ENCODE assay signal across 12 cellular contexts in genomic region chr10:23399701-23400144, GRCh38. TPM values are rescaled to one million over a fixed set of nuclear protein-coding genes. Genes with fewer than 3 reads are reported as not detected.
DNase-seq lines count a peak whose midpoint lies in the region; ATAC-seq and TF ChIP-seq lines count a peak whose summit lies in the region.
"Had no signal": no experiment of that assay in that cellular context is flagged by ENCODE, and none has a peak within 500 bp of the region (broad histone marks: within the 10 kb centered on the region; RNA-seq: fewer than 3 reads in every experiment).

No MANE protein-coding gene starts in this region.

- DNase-seq in HCEC 1CT: peak; percentile 83
- DNase-seq in body of pancreas: peak; percentile 34 to 61 (median 45)
- DNase-seq in right cardiac atrium: no peak
- DNase-seq in neuronal stem cell (ENCODE audit: low spot score): no peak
- DNase-seq in SK-N-SH: no peak
- DNase-seq in AG08395 (ENCODE audit: low spot score): no peak
- DNase-seq: immature natural killer cell, NCI-H1694 had no signal

- H4K20me1 ChIP-seq in SK-N-SH (ENCODE audit: insufficient read depth): no peaks in the 10 kb centered on the region

- intact Hi-C loops in body of pancreas (cut with DNase I): no loop called here
- intact Hi-C loops in right cardiac atrium (cut with DNase I): no loop called here

- 31 to 47% methylated on average over 7 of the region's 7 CpGs for WGBS in body of pancreas, 2 donors
- 38% methylated on average over 7 of the region's 7 CpGs for WGBS in right cardiac atrium
- no CpG with 5 or more reads among the region's 7 CpGs for WGBS in neuronal stem cell (ENCODE audit: extremely low coverage in 2 of 2, insufficient read length in 2 of 2, insufficient replicate concordance in 1 of 2), 2 donors
- 79% methylated on average over 7 of the region's 7 CpGs for WGBS in SK-N-SH (ENCODE audit: low lambda C conversion rate)

- H2BK5ac ChIP-seq in neuronal stem cell (ENCODE audit: low read length): no peak overlapping the region

- H3K9ac ChIP-seq in skeletal muscle tissue (ENCODE audit: low read depth in 1 of 3, low read length in 3 of 3): peak overlapping the region; percentile 46 to 72 (median 46)
- no peak overlapping the region for H3K9ac ChIP-seq in neuronal stem cell (ENCODE audit: low read depth, low read length, poor library complexity)
- H3K9ac ChIP-seq in SK-N-SH: no peak overlapping the region

- H3F3A ChIP-seq in SK-N-SH (replicated peaks; ENCODE audit: insufficient read depth): no peaks in the 10 kb centered on the region

- H3K23ac ChIP-seq in neuronal stem cell (ENCODE audit: low read depth, low read length, poor library complexity): no peak overlapping the region

- H3K9me3 ChIP-seq in body of pancreas (peaks cover 0 to 2% (median 0%) of the 10 kb centered on the region in 3 donors), right cardiac atrium (ENCODE audit: control insufficient read depth, low read length) (no peaks in the 10 kb centered on the region), skeletal muscle tissue (ENCODE audit: control insufficient read depth in 3 of 3, low read length in 3 of 3) (no peaks in the 10 kb centered on the region), neuronal stem cell (replicated peaks in 1 of 2; ENCODE audit: control insufficient read depth in 2 of 2, insufficient read depth in 1 of 2, low read depth in 1 of 2, low read length in 2 of 2) (no peaks in the 10 kb centered on the region), SK-N-SH (no peaks in the 10 kb centered on the region)
- H3K9me3 ChIP-seq: vagina had no signal

- H3K27ac ChIP-seq in body of pancreas (peak overlapping the region; percentile 10 to 76 (median 50)), right cardiac atrium (ENCODE audit: low read length) (peak overlapping the region; percentile 86), skeletal muscle tissue (ENCODE audit: low read depth, low read length) (peak overlapping the region; percentile 94), neuronal stem cell (replicated peaks; ENCODE audit: low read length) (no peak overlapping the region), SK-N-SH (ENCODE audit: low read depth in 2 of 2, low read length in 1 of 2) (no peak overlapping the region)
- H3K27ac ChIP-seq: vagina had no signal

- ATAC-seq in body of pancreas (peak; percentile 90), right cardiac atrium (peak; percentile 92 to 94), HG03175 (IDR thresholded peaks at IDR 0.05; ENCODE audit: unreplicated experiment) (no peak)

- H3K4me1 ChIP-seq in body of pancreas (peaks cover 15% of the 10 kb centered on the region), right cardiac atrium (ENCODE audit: control insufficient read depth, insufficient read depth, low read length) (no peaks in the 10 kb centered on the region), skeletal muscle tissue (ENCODE audit: control insufficient read depth in 3 of 3, insufficient read depth in 3 of 3, low read length in 3 of 3) (peaks cover 13 to 31% (median 25%) of the 10 kb centered on the region in 3 donors), neuronal stem cell (ENCODE audit: control insufficient read depth in 2 of 2, insufficient read depth in 1 of 2, low read depth in 1 of 2, low read length in 2 of 2) (no peaks in the 10 kb centered on the region), SK-N-SH (ENCODE audit: control insufficient read depth in 1 of 2, insufficient read depth in 2 of 2, low read depth in 1 of 2, low read length in 1 of 2) (0 out of 4 replicates have a peak, but pooled peaks cover 0 to 6% of the 10 kb centered on the region in 2 experiments)
- H3K4me1 ChIP-seq: vagina had no signal

- H3K14ac ChIP-seq in neuronal stem cell (ENCODE audit: low read length): no peak overlapping the region

- CTCF ChIA-PET in SK-N-SH (lab: Yijun Ruan, JAX): no interaction called here

- no peaks in the 10 kb centered on the region for H3K36me3 ChIP-seq in body of pancreas (replicated peaks in 1 of 2; ENCODE audit: insufficient read depth in 1 of 2, low read depth in 2 of 2)
- H3K36me3 ChIP-seq in skeletal muscle tissue (ENCODE audit: control insufficient read depth in 3 of 3, insufficient read depth in 3 of 3, low read length in 3 of 3): no peaks in the 10 kb centered on the region
- no peaks in the 10 kb centered on the region for H3K36me3 ChIP-seq in neuronal stem cell (replicated peaks in 1 of 2; ENCODE audit: control insufficient read depth in 2 of 2, insufficient read depth in 2 of 2, low read length in 2 of 2)
- H3K36me3 ChIP-seq in SK-N-SH (replicated peaks in 1 of 2; ENCODE audit: control insufficient read depth in 1 of 2, insufficient read depth in 2 of 2, low read length in 1 of 2): no peaks in the 10 kb centered on the region
- H3K36me3 ChIP-seq: vagina had no signal

- no peak overlapping the region for H2BK12ac ChIP-seq in neuronal stem cell (ENCODE audit: low read length)

- H3K79me1 ChIP-seq in neuronal stem cell (ENCODE audit: low read depth, low read length): no peaks in the 10 kb centered on the region

- no peaks in the 10 kb centered on the region for H3K27me3 ChIP-seq in body of pancreas
- H3K27me3 ChIP-seq in right cardiac atrium (ENCODE audit: control insufficient read depth, insufficient read depth): no peaks in the 10 kb centered on the region
- H3K27me3 ChIP-seq in skeletal muscle tissue (ENCODE audit: control insufficient read depth in 3 of 3, insufficient read depth in 3 of 3, low read length in 3 of 3): no peaks in the 10 kb centered on the region
- H3K27me3 ChIP-seq in neuronal stem cell (ENCODE audit: control insufficient read depth in 3 of 3, insufficient read depth in 3 of 3, low read depth in 1 of 3, low read length in 3 of 3): no peaks in the 10 kb centered on the region
- no peaks in the 10 kb centered on the region for H3K27me3 ChIP-seq in SK-N-SH (ENCODE audit: insufficient read depth)
- H3K27me3 ChIP-seq: vagina had no signal

- TF ChIP-seq CTCF in body of pancreas (IDR thresholded peaks at IDR 0.05) (no peak), SK-N-SH (IDR thresholded peaks at IDR 0.05) (no peak)

- TF ChIP-seq POLR2A in body of pancreas (IDR thresholded peaks at IDR 0.05): no peak

- no peak overlapping the region for H4K8ac ChIP-seq in neuronal stem cell (ENCODE audit: low read depth, low read length)

- H4K91ac ChIP-seq in neuronal stem cell (ENCODE audit: low read depth, low read length, poor library complexity): no peak overlapping the region

- no peak overlapping the region for H3K4me2 ChIP-seq in neuronal stem cell (ENCODE audit: insufficient read depth, low read length, poor library complexity, severe bottlenecking)
- no peak overlapping the region for H3K4me2 ChIP-seq in SK-N-SH

- POLR2A ChIA-PET in SK-N-SH (lab: Yijun Ruan, JAX): no interaction called here

- TF ChIP-seq EP300 in SK-N-SH (IDR thresholded peaks at IDR 0.05; ENCODE audit: borderline replicate concordance in 1 of 2, low read depth in 1 of 2, low read length in 1 of 2): no peak

- no peak for TF ChIP-seq RAD21 in SK-N-SH (IDR thresholded peaks at IDR 0.05; ENCODE audit: low read length)

- H2BK120ac ChIP-seq in neuronal stem cell (ENCODE audit: low read depth, low read length): no peak overlapping the region

- no peak overlapping the region for H3K18ac ChIP-seq in neuronal stem cell (ENCODE audit: low read length)

- H3K9me2 ChIP-seq in SK-N-SH: no peaks in the 10 kb centered on the region

- H3K4ac ChIP-seq in neuronal stem cell (ENCODE audit: low read length): no peak overlapping the region

- H3K4me3 ChIP-seq in body of pancreas: no peak overlapping the region
- no peak overlapping the region for H3K4me3 ChIP-seq in right cardiac atrium (ENCODE audit: low read length)
- H3K4me3 ChIP-seq in skeletal muscle tissue (ENCODE audit: low read length in 3 of 3): peak overlapping the region; percentile 17 to 46 (median 41)
- H3K4me3 ChIP-seq in neuronal stem cell (ENCODE audit: low read length in 2 of 2): no peak overlapping the region
- H3K4me3 ChIP-seq in SK-N-SH (ENCODE audit: low read depth in 2 of 2, low read length in 1 of 2): no peak overlapping the region
- H3K4me3 ChIP-seq: vagina had no signal

- H2AFZ ChIP-seq in neuronal stem cell (ENCODE audit: low read length): no peak overlapping the region
- no peak overlapping the region for H2AFZ ChIP-seq in SK-N-SH (ENCODE audit: low read depth)

- H2BK15ac ChIP-seq in neuronal stem cell (ENCODE audit: low read length): no peak overlapping the region

- no peak overlapping the region for H2AK5ac ChIP-seq in neuronal stem cell (ENCODE audit: low read depth, low read length)

- H3K79me2 ChIP-seq in SK-N-SH (ENCODE audit: insufficient read depth): no peaks in the 10 kb centered on the region

TF ChIP-seq in SK-N-SH, 30 proteins besides CTCF, POLR2A, EP300 and RAD21:
- TF ChIP-seq CHD2 (IDR thresholded peaks at IDR 0.05; ENCODE audit: low read length, partially characterized antibody) (no peak), MEF2A (IDR thresholded peaks at IDR 0.05; ENCODE audit: borderline replicate concordance, low read depth) (no peak), FOSL2 (IDR thresholded peaks at IDR 0.05; ENCODE audit: borderline replicate concordance, low read depth) (no peak), POLR2AphosphoS5 (IDR thresholded peaks at IDR 0.05; ENCODE audit: low read depth, low read length) (no peak), RCOR1 (IDR thresholded peaks at IDR 0.05; ENCODE audit: low read length) (no peak), TCF12 (IDR thresholded peaks at IDR 0.05) (no peak), NFIC (IDR thresholded peaks at IDR 0.05; ENCODE audit: borderline replicate concordance) (no peak), GATA2 (CRISPR knock-in tag; IDR thresholded peaks at IDR 0.05) (no peak), FOXM1 (IDR thresholded peaks at IDR 0.05; ENCODE audit: low read depth) (no peak), TEAD4 (IDR thresholded peaks at IDR 0.05; ENCODE audit: borderline replicate concordance, insufficient read depth) (no peak)

RNA-seq across cellular contexts. Expression of gene OTUD1, which starts 39.2 kb away (rescaled TPM):
- total RNA-seq in body of pancreas (10 to 100 TPM in 1 of 2 donors, 1 to 10 TPM in 1; 7.8 to 10.5 TPM), right cardiac atrium (10 to 100 TPM; 13.5 to 17.8 (median 14.2) TPM), skeletal muscle tissue (13.0 TPM)
- polyA plus RNA-seq in right cardiac atrium (27.3 TPM), SK-N-SH (2012; rRNA removed) (5.8 and 8.5 TPM in 2 replicates)
- polyA plus RNA-seq in neuronal stem cell (2013, experiment 1 of 2): 4.2 TPM
- polyA plus RNA-seq in neuronal stem cell (2013, experiment 2 of 2): 4.2 TPM
- 9.2 and 11.4 TPM in 2 replicates for polyA plus RNA-seq in SK-N-SH (2012; cell fraction: cytosol; rRNA removed)
- 7.1 and 8.6 TPM in 2 replicates for polyA plus RNA-seq in SK-N-SH (2012; cell fraction: nucleus; rRNA removed)

RNA-seq across cellular contexts. Expression of gene C10orf67, which starts 55.1 kb away (rescaled TPM):
- total RNA-seq in body of pancreas (under 1 TPM in 1 of 2 donors, not detected in 1; 0.52 TPM), right cardiac atrium (under 1 TPM; 0.18 to 0.66 (median 0.41) TPM), skeletal muscle tissue (under 0.01 TPM)
- polyA plus RNA-seq in right cardiac atrium (0.27 TPM), SK-N-SH (2012; rRNA removed) (0.97 and 1.1 TPM in 2 replicates)
- 0.24 TPM for polyA plus RNA-seq in neuronal stem cell (2013, experiment 1 of 2)
- 0.14 TPM for polyA plus RNA-seq in neuronal stem cell (2013, experiment 2 of 2)
- 0.87 and 1.2 TPM in 2 replicates for polyA plus RNA-seq in SK-N-SH (2012; cell fraction: cytosol; rRNA removed)
- polyA plus RNA-seq in SK-N-SH (2012; cell fraction: nucleus; rRNA removed): 3.1 and 3.4 TPM in 2 replicates
- total RNA-seq: T-helper 2 cell treated with Interferon-gamma antibody and Interleukin-4, amounts not matched to agents 100 ng/mL and 5 ng/mL, for 36 hours; vagina had no signal
- polyA plus RNA-seq: immature natural killer cell had no signal

Comparison
In these comparisons a context has a peak if more than half of its experiments do, and no peak if none do; other contexts are left out.
1. DNase-seq: peak in HCEC 1CT (single experiment) and body of pancreas (4 of 4); none in right cardiac atrium (0 of 3), neuronal stem cell (single experiment), SK-N-SH (single experiment) and AG08395 (single experiment).
2. H3K27ac ChIP-seq: peak in body of pancreas (4 of 4), right cardiac atrium (single experiment) and skeletal muscle tissue (single experiment); none in neuronal stem cell (single experiment) and SK-N-SH (0 of 2).
3. H3K4me3 ChIP-seq: peak in skeletal muscle tissue (3 of 3); none in body of pancreas (0 of 2), right cardiac atrium (single experiment), neuronal stem cell (0 of 2) and SK-N-SH (0 of 2).
4. H3K9ac ChIP-seq: peak in skeletal muscle tissue (3 of 3); none in neuronal stem cell (single experiment) and SK-N-SH (single experiment).